Comparison of ENCODE assay signal across 26 cellular contexts in genomic region chr1:234936631-234937389, GRCh38.
DNase-seq lines count a peak whose midpoint lies in the region; ATAC-seq and TF ChIP-seq lines count a peak whose summit lies in the region.
"Had no signal": no experiment of that assay in that cellular context is flagged by ENCODE, and none has a peak within 500 bp of the region (broad histone marks: within the 10 kb centered on the region; RNA-seq: fewer than 3 reads in every experiment).

No MANE protein-coding gene starts in this region.

- no peak for DNase-seq in activated T-cell treated with anti-CD3 and anti-CD28 coated beads, Interleukin-2, amount 50 U/mL, for 4 hours
- DNase-seq in activated T-cell treated with anti-CD3 and anti-CD28 coated beads, Interleukin-2, amount 50 U/mL, for 1 hour: no peak
- DNase-seq in CD1c-positive myeloid dendritic cell (ENCODE audit: extremely low spot score): peak; percentile 44
- peak; percentile 47 for DNase-seq in amniotic epithelial cell (ENCODE audit: low read depth)
- no peak for DNase-seq in right lobe of liver
- DNase-seq in COLO829 (ENCODE audit: low spot score): no peak
- DNase-seq in 8988T: no peak
- DNase-seq: activated CD4-positive, CD25-positive, alpha-beta regulatory T cell treated with anti-CD3 and anti-CD28 coated beads, Interleukin-2, amount 50 U/mL, for 72 hours; aorta; DMS79 treated with DMSO at 0.1 percent for 48 hours; effector CD4-positive, alpha-beta T cell; GF-D8; MM.1S; NCI-H1417 treated with DMSO at 0.1 percent for 48 hours; NCI-H2081; NCI-H2227 treated with DMSO at 0.1 percent for 48 hours; NCI-H526; ovary; PC-3; Right ventricle myocardium superior; stimulated activated naive B cell treated with anti-CD40 and anti-IgM and Interleukin-4, amounts not matched to agents 10 μg/mL and 1 μg/mL and 100 μg/mL, for 72 hours had no signal

- peaks cover 25% of the 10 kb centered on the region for H3K4me1 Mint-ChIP-seq in activated T-cell treated with anti-CD3 and anti-CD28 coated beads, Interleukin-2, amount 50 U/mL, for 4 hours (ENCODE audit: low read depth)

- 51% methylated on average over 7 of the region's 7 CpGs for WGBS in right lobe of liver (ENCODE audit: insufficient coverage, low coverage, low lambda C conversion rate, missing lambda C conversion rate)

- H3K9me3 Mint-ChIP-seq in activated T-cell treated with anti-CD3 and anti-CD28 coated beads, Interleukin-2, amount 50 U/mL, for 4 hours: no peaks in the 10 kb centered on the region
- H3K9me3 Mint-ChIP-seq: activated naive CD4-positive, alpha-beta T cell treated with anti-CD3 and anti-CD28 coated beads, Interleukin-2, amount 50 U/mL, for 72 hours; H9; memory B cell; stimulated activated naive B cell treated with anti-CD40 and anti-IgM and Interleukin-4, amounts not matched to agents 10 μg/mL and 1 μg/mL and 100 μg/mL, for 72 hours had no signal

- TF ChIP-seq CTCF in right lobe of liver (IDR thresholded peaks at IDR 0.05): no peak

- H3K4me1 ChIP-seq in right lobe of liver: peaks cover 3 to 17% (median 9%) of the 10 kb centered on the region in 4 donors

- H3K9me3 ChIP-seq in right lobe of liver: no peaks in the 10 kb centered on the region
- H3K9me3 ChIP-seq: ovary, thoracic aorta had no signal

- no peak for TF ChIP-seq POLR2A in right lobe of liver (IDR thresholded peaks at IDR 0.05)

- H3K36me3 Mint-ChIP-seq in activated T-cell treated with anti-CD3 and anti-CD28 coated beads, Interleukin-2, amount 50 U/mL, for 4 hours (ENCODE audit: insufficient read depth): no peaks in the 10 kb centered on the region
- H3K36me3 Mint-ChIP-seq: activated naive CD4-positive, alpha-beta T cell treated with anti-CD3 and anti-CD28 coated beads, Interleukin-2, amount 50 U/mL, for 72 hours; memory B cell; stimulated activated naive B cell treated with anti-CD40 and anti-IgM and Interleukin-4, amounts not matched to agents 10 μg/mL and 1 μg/mL and 100 μg/mL, for 72 hours had no signal

- H3K4me3 Mint-ChIP-seq in activated T-cell treated with anti-CD3 and anti-CD28 coated beads, Interleukin-2, amount 50 U/mL, for 4 hours: no peak overlapping the region
- H3K4me3 Mint-ChIP-seq: H9; memory B cell; stimulated activated naive B cell treated with anti-CD40 and anti-IgM and Interleukin-4, amounts not matched to agents 10 μg/mL and 1 μg/mL and 100 μg/mL, for 72 hours had no signal

- H3K4me3 ChIP-seq in right lobe of liver: no peak overlapping the region
- H3K4me3 ChIP-seq: BLaER1 treated with 17β-estradiol and CSF1 and Interleukin-3, amounts not matched to agents 10 nM and 100 nM; ovary; thoracic aorta had no signal

- peak; percentile 43 to 46 for ATAC-seq in activated T-cell treated with anti-CD3 and anti-CD28 coated beads, Interleukin-2, amount 50 U/mL, for 4 hours
- peak; percentile 28 to 52 (median 28) for ATAC-seq in right lobe of liver
- ATAC-seq: PC-3; stimulated activated naive B cell treated with anti-CD40 and anti-IgM and Interleukin-4, amounts not matched to agents 10 μg/mL and 1 μg/mL and 100 μg/mL, for 72 hours had no signal

- H3K27ac ChIP-seq in right lobe of liver: no peak overlapping the region
- H3K27ac ChIP-seq: BLaER1 treated with 17β-estradiol and CSF1 and Interleukin-3, amounts not matched to agents 10 nM and 100 nM; ovary; thoracic aorta had no signal

- H3K27me3 Mint-ChIP-seq in activated T-cell treated with anti-CD3 and anti-CD28 coated beads, Interleukin-2, amount 50 U/mL, for 4 hours (ENCODE audit: low read depth): no peaks in the 10 kb centered on the region
- H3K27me3 Mint-ChIP-seq: memory B cell; stimulated activated naive B cell treated with anti-CD40 and anti-IgM and Interleukin-4, amounts not matched to agents 10 μg/mL and 1 μg/mL and 100 μg/mL, for 72 hours had no signal

- H3K36me3 ChIP-seq in right lobe of liver: no peaks in the 10 kb centered on the region
- H3K36me3 ChIP-seq: BLaER1 treated with 17β-estradiol and CSF1 and Interleukin-3, amounts not matched to agents 10 nM and 100 nM; ovary; thoracic aorta had no signal

- intact Hi-C loops in right lobe of liver (cut with DNase I): no loop called here

- H3K27me3 ChIP-seq in right lobe of liver: no peaks in the 10 kb centered on the region
- H3K27me3 ChIP-seq: BLaER1 treated with 17β-estradiol and CSF1 and Interleukin-3, amounts not matched to agents 10 nM and 100 nM; ovary had no signal

Comparison
In these comparisons a context has a peak if more than half of its experiments do, and no peak if none do; other contexts are left out.
1. DNase-seq: peak in CD1c-positive myeloid dendritic cell (single experiment) and amniotic epithelial cell (single experiment); none in activated T-cell treated with anti-CD3 and anti-CD28 coated beads, Interleukin-2, amount 50 U/mL, for 4 hours (single experiment), activated T-cell treated with anti-CD3 and anti-CD28 coated beads, Interleukin-2, amount 50 U/mL, for 1 hour (single experiment), right lobe of liver (0 of 3), COLO829 (single experiment) and 8988T (single experiment).